ENCODE assay signal across 8 cellular contexts in genomic region chr3:130850044-130850797, GRCh38. TPM values are rescaled to one million over a fixed set of nuclear protein-coding genes. Genes with fewer than 3 reads are reported as not detected.
DNase-seq lines count a peak whose midpoint lies in the region; ATAC-seq and TF ChIP-seq lines count a peak whose summit lies in the region.

No MANE protein-coding gene starts in this region.

- peak overlapping the region; percentile 34 for H3K4me3 ChIP-seq in upper lobe of right lung

- in situ Hi-C loops in KBM-7 (cut with MboI; ENCODE audit: low pct_unique_long_range_greater_than_20kb, low sequenced_read_pairs): no loop called here

- no peaks in the 10 kb centered on the region for H3K36me3 Mint-ChIP-seq in T-cell
- H3K36me3 Mint-ChIP-seq in naive thymus-derived CD8-positive, alpha-beta T cell: no peaks in the 10 kb centered on the region

- no peaks in the 10 kb centered on the region for H3K36me3 ChIP-seq in upper lobe of right lung

- peak overlapping the region in 1 of 3 donors; percentile 36 for H3K4me3 Mint-ChIP-seq in T-cell
- peak overlapping the region in 5 of 10 donors; percentile 6 to 44 (median 23) for H3K4me3 Mint-ChIP-seq in naive thymus-derived CD8-positive, alpha-beta T cell

- H3K9me3 Mint-ChIP-seq in T-cell: no peaks in the 10 kb centered on the region
- no peaks in the 10 kb centered on the region for H3K9me3 Mint-ChIP-seq in naive thymus-derived CD8-positive, alpha-beta T cell

- H3K27ac Mint-ChIP-seq in T-cell: no peak overlapping the region
- H3K27ac Mint-ChIP-seq in naive thymus-derived CD8-positive, alpha-beta T cell: peak overlapping the region in 5 of 10 donors; percentile 6 to 32 (median 12)

- peaks cover 17% of the 10 kb centered on the region for H3K4me1 ChIP-seq in upper lobe of right lung

- ATAC-seq in GM21528 (IDR thresholded peaks at IDR 0.05; ENCODE audit: low FRiP score, unreplicated experiment): peak; percentile 67
- ATAC-seq in T-cell (replicated peaks in 1 of 4): peak; percentile 26 to 95 (median 54)
- ATAC-seq in naive thymus-derived CD8-positive, alpha-beta T cell: peak; percentile 68 to 88
- ATAC-seq in upper lobe of right lung: peak; percentile 82

- POLR2A ChIA-PET in T-cell (lab: Charles Lee): interaction anchor here in 1 of 2 donors (1.0 to 1.1 kb wide), 3 partner anchors 10 to 103 kb away, joined by 3 to 4 read pairs (median 3); no protein-coding TSS in a partner anchor
- POLR2A ChIA-PET in naive thymus-derived CD8-positive, alpha-beta T cell (lab: Charles Lee): no interaction called here

- peak; percentile 10 for DNase-seq in EH (ENCODE audit: low read depth)
- DNase-seq in KBM-7: peak; percentile 99
- DNase-seq in T-cell: peak in 27 of 34 experiments; percentile 1 to 44 (median 10)
- peak in 4 of 61 donors; percentile 8 to 31 (median 18) for DNase-seq in caudate nucleus (lab: John Stamatoyannopoulos, UW)
- DNase-seq in naive thymus-derived CD8-positive, alpha-beta T cell: peak in 2 of 10 donors; percentile 6 to 26
- DNase-seq in upper lobe of right lung: no peak
- DNase-seq in posterior vena cava (ENCODE audit: low spot score): no peak

- H3K27me3 Mint-ChIP-seq in T-cell: peaks cover 3 to 4% of the 10 kb centered on the region in 2 donors
- peaks cover 0 to 7% (median 3%) of the 10 kb centered on the region in 5 donors for H3K27me3 Mint-ChIP-seq in naive thymus-derived CD8-positive, alpha-beta T cell

- no peaks in the 10 kb centered on the region for H3K9me3 ChIP-seq in upper lobe of right lung

- intact Hi-C loops in upper lobe of right lung (cut with DNase I) (no loop called here), posterior vena cava (cut with DNase I) (no loop called here)

- CTCF ChIA-PET in T-cell (lab: Charles Lee): interaction anchor here in 1 of 2 donors (0.9 to 1.2 kb wide), 2 partner anchors 42 to 43 kb away, joined by 3 to 5 read pairs; partner anchors contain the start of gene ATP2C1

- no peaks in the 10 kb centered on the region for H3K27me3 ChIP-seq in upper lobe of right lung

- no peak for TF ChIP-seq CTCF in upper lobe of right lung (IDR thresholded peaks at IDR 0.05)

- H3K27ac ChIP-seq in caudate nucleus (ENCODE audit: low read depth, low read length) (peak overlapping the region; percentile 86), upper lobe of right lung (peak overlapping the region; percentile 79)

- H3K4me1 Mint-ChIP-seq in T-cell: peaks cover 15 to 21% (median 15%) of the 10 kb centered on the region in 3 donors
- H3K4me1 Mint-ChIP-seq in naive thymus-derived CD8-positive, alpha-beta T cell: peaks cover 3 to 19% (median 13%) of the 10 kb centered on the region in 4 donors

RNA-seq across cellular contexts. Expression of gene ATP2C1, which starts 43.7 kb away (rescaled TPM):
- total RNA-seq in T-cell (10 to 100 TPM; 36.4 to 60.1 (median 42.6) TPM), upper lobe of right lung (142 TPM), posterior vena cava (10 to 100 TPM; 46.5 to 47.1 TPM)
- 10 to 100 TPM; 44.0 to 48.0 TPM for total RNA-seq in naive thymus-derived CD8-positive, alpha-beta T cell
- polyA plus RNA-seq in naive thymus-derived CD8-positive, alpha-beta T cell: 1 to 10 TPM; 5.3 to 9.0 (median 7.6) TPM

Comparison
In these comparisons a context has a peak if more than half of its experiments do, and no peak if none do; other contexts are left out.
1. DNase-seq: peak in EH (single experiment), KBM-7 (single experiment) and T-cell (27 of 34); none in upper lobe of right lung (single experiment) and posterior vena cava (single experiment).
2. Peak in every context shown above with its lines, with median percentiles within 50 percentile points of each other: ATAC-seq.